In the genomic region with DNA sequence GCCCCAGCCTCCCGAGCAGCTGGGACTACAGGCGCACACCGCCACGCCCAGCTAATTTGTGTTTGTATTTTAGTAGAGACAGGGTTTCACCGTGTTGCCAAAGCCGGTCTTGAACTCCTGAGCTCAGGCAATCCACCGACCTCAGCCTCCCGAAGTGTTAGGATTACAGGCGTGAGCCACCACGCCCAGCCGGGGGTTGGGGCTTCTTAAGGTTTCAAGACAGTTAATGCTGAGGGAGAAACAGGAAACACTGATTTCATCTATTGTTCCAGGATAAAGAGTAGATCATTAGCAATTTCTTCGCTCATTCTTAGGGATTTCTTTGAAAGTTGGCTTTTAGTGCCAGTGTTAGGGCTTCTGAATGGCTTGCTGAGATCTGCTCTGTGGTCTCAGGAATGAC, we compare ENCODE assay signal across 2 cellular contexts.
TF ChIP-seq lines count a peak whose summit lies in the region.

No MANE protein-coding gene starts in this region.

TF ChIP-seq in GM23338, 12 proteins besides CTCF, POLR2A, EP300 and RAD21:
- TF ChIP-seq, protein P1, sequence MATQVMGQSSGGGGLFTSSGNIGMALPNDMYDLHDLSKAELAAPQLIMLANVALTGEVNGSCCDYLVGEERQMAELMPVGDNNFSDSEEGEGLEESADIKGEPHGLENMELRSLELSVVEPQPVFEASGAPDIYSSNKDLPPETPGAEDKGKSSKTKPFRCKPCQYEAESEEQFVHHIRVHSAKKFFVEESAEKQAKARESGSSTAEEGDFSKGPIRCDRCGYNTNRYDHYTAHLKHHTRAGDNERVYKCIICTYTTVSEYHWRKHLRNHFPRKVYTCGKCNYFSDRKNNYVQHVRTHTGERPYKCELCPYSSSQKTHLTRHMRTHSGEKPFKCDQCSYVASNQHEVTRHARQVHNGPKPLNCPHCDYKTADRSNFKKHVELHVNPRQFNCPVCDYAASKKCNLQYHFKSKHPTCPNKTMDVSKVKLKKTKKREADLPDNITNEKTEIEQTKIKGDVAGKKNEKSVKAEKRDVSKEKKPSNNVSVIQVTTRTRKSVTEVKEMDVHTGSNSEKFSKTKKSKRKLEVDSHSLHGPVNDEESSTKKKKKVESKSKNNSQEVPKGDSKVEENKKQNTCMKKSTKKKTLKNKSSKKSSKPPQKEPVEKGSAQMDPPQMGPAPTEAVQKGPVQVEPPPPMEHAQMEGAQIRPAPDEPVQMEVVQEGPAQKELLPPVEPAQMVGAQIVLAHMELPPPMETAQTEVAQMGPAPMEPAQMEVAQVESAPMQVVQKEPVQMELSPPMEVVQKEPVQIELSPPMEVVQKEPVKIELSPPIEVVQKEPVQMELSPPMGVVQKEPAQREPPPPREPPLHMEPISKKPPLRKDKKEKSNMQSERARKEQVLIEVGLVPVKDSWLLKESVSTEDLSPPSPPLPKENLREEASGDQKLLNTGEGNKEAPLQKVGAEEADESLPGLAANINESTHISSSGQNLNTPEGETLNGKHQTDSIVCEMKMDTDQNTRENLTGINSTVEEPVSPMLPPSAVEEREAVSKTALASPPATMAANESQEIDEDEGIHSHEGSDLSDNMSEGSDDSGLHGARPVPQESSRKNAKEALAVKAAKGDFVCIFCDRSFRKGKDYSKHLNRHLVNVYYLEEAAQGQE (IDR thresholded peaks at IDR 0.05; ENCODE audit: unreplicated experiment) = no peak
- peak; percentile 81 for TF ChIP-seq NANOG (IDR thresholded peaks at IDR 0.05; ENCODE audit: borderline replicate concordance)

TF ChIP-seq in IMR-90, 13 proteins besides CTCF, POLR2A, EP300 and RAD21:
- no peak for TF ChIP-seq CHD1 (IDR thresholded peaks at IDR 0.05; ENCODE audit: low read depth, low read length)
- TF ChIP-seq FOS (IDR thresholded peaks at IDR 0.05; ENCODE audit: low read depth, low read length) = no peak
- no peak for TF ChIP-seq MXI1 (IDR thresholded peaks at IDR 0.05; ENCODE audit: borderline replicate concordance, low read depth, low read length)
- no peak for TF ChIP-seq CEBPB (IDR thresholded peaks at IDR 0.05; ENCODE audit: low read depth, low read length)
- TF ChIP-seq, protein P2, sequence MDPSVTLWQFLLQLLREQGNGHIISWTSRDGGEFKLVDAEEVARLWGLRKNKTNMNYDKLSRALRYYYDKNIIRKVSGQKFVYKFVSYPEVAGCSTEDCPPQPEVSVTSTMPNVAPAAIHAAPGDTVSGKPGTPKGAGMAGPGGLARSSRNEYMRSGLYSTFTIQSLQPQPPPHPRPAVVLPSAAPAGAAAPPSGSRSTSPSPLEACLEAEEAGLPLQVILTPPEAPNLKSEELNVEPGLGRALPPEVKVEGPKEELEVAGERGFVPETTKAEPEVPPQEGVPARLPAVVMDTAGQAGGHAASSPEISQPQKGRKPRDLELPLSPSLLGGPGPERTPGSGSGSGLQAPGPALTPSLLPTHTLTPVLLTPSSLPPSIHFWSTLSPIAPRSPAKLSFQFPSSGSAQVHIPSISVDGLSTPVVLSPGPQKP (IDR thresholded peaks at IDR 0.05; ENCODE audit: borderline replicate concordance, low read depth, low read length) = no peak
- no peak for TF ChIP-seq BHLHE40 (IDR thresholded peaks at IDR 0.05; ENCODE audit: low read depth, low read length)
- TF ChIP-seq, protein P3, sequence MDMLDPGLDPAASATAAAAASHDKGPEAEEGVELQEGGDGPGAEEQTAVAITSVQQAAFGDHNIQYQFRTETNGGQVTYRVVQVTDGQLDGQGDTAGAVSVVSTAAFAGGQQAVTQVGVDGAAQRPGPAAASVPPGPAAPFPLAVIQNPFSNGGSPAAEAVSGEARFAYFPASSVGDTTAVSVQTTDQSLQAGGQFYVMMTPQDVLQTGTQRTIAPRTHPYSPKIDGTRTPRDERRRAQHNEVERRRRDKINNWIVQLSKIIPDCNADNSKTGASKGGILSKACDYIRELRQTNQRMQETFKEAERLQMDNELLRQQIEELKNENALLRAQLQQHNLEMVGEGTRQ (IDR thresholded peaks at IDR 0.05; ENCODE audit: low read depth, low read length) = no peak
- TF ChIP-seq MAFK (IDR thresholded peaks at IDR 0.05; ENCODE audit: low read depth, low read length) = no peak
- TF ChIP-seq RFX5 (IDR thresholded peaks at IDR 0.05; ENCODE audit: low read depth, low read length) = no peak
- TF ChIP-seq RCOR1 (IDR thresholded peaks at IDR 0.05; ENCODE audit: insufficient replicate concordance, low read length) = no peak
- TF ChIP-seq MAZ (IDR thresholded peaks at IDR 0.05; ENCODE audit: borderline replicate concordance, low read depth, low read length) = no peak
- TF ChIP-seq SMC3 (IDR thresholded peaks at IDR 0.05; ENCODE audit: low read depth, low read length) = no peak
- TF ChIP-seq NFE2L2 (IDR thresholded peaks at IDR 0.05; ENCODE audit: low read depth, low read length) = no peak
